ENCODE assay signal across 7 cellular contexts in genomic region chr4:106287353-106287969, GRCh38. TPM values are rescaled to one million over a fixed set of nuclear protein-coding genes. Genes with fewer than 3 reads are reported as not detected.
A peak's percentile ranks its signal among the peaks of the same experiment; 100 is the strongest.
DNase-seq lines count a peak whose midpoint lies in the region; ATAC-seq and TF ChIP-seq lines count a peak whose summit lies in the region.

No MANE protein-coding gene starts in this region.

- no peak overlapping the region for H3K9ac ChIP-seq in PC-3 (ENCODE audit: low read length)

- no peaks in the 10 kb centered on the region for H3K79me2 ChIP-seq in PC-3 (ENCODE audit: low read length)

- DNase-seq in HCEC 1CT, result peak; percentile 82
- DNase-seq in PC-3, result peak; percentile 65
- DNase-seq in fibroblast of pulmonary artery (ENCODE audit: low read depth), result peak; percentile 97
- peak; percentile 88 for DNase-seq in skeletal muscle cell (ENCODE audit: low read depth)
- DNase-seq in activated naive CD4-positive, alpha-beta T cell treated with Interleukin-2 at 50 U/mL for 16 hours, result no peak
- no peak for DNase-seq in left ventricle myocardium superior
- no peak for DNase-seq in NCI-H1694 (lab: John Stamatoyannopoulos, UW)

- H3K4me1 ChIP-seq in PC-3 (ENCODE audit: insufficient read depth, low read length), result peaks cover 9% of the 10 kb centered on the region

- H3K4me3 ChIP-seq in PC-3 (ENCODE audit: low read length) (no peak overlapping the region), fibroblast of pulmonary artery (replicated peaks; ENCODE audit: low read depth, low read length) (no peak overlapping the region), skeletal muscle cell (ENCODE audit: low read depth, low read length) (no peak overlapping the region)

- H3K36me3 ChIP-seq in PC-3 (ENCODE audit: low read depth, low read length), result no peaks in the 10 kb centered on the region

- no peak overlapping the region for H3K4me2 ChIP-seq in PC-3 (ENCODE audit: low read length)

- H4K20me1 ChIP-seq in PC-3 (ENCODE audit: low read length), result no peaks in the 10 kb centered on the region

- H3K27me3 ChIP-seq in PC-3 (ENCODE audit: low read length), result no peaks in the 10 kb centered on the region

- peak overlapping the region; percentile 47 for H3K27ac ChIP-seq in PC-3 (ENCODE audit: low read length)

- H3K9me3 ChIP-seq in PC-3 (ENCODE audit: low read length), result no peaks in the 10 kb centered on the region

- no peaks in the 10 kb centered on the region for H3K9me2 ChIP-seq in PC-3 (replicated peaks; ENCODE audit: low read length)

- ATAC-seq in PC-3 (peak; percentile 65), left ventricle myocardium superior (no peak)

- no peaks in the 10 kb centered on the region for H3F3A ChIP-seq in PC-3 (ENCODE audit: low read length, unreplicated experiment)

- intact Hi-C loops in PC-3 (cut with micrococcal nuclease) (no loop called here), left ventricle myocardium superior (cut with micrococcal nuclease) (no loop called here)

- BruUV-seq in PC-3 (replicated peaks; lab: Mats Ljungman, UMichigan), result no TSS peak

- POLR2A ChIA-PET in PC-3 (lab: Charles Lee; ENCODE audit: unreplicated experiment), result no interaction called here

- TF ChIP-seq CTCF in PC-3 (conservative IDR thresholded peaks at IDR 0.05; ENCODE audit: low read depth, low read length) (no peak), fibroblast of pulmonary artery (IDR thresholded peaks at IDR 0.05; ENCODE audit: low read length, missing control alignments) (no peak)

- H2AFZ ChIP-seq in PC-3 (ENCODE audit: low read length), result peak overlapping the region; percentile 22; the same call in 1 of the 2 replicates

- CTCF ChIA-PET in PC-3 (lab: Charles Lee), result no interaction called here

RNA-seq across cellular contexts. Expression of gene TBCK, which starts 28.5 kb away (rescaled TPM):
- total RNA-seq in PC-3 (2014; rRNA removed) (7.6 and 10.1 TPM in 2 replicates), left ventricle myocardium superior (16.5 TPM)

RNA-seq across cellular contexts. Expression of gene AIMP1, which starts 28.9 kb away (rescaled TPM):
- total RNA-seq in PC-3 (2014; rRNA removed) (15.3 and 15.9 TPM in 2 replicates), left ventricle myocardium superior (36.6 TPM)

Comparison
In these comparisons a context has a peak if more than half of its experiments do, and no peak if none do; other contexts are left out.
1. DNase-seq: peak in HCEC 1CT (single experiment), PC-3 (single experiment), fibroblast of pulmonary artery (single experiment) and skeletal muscle cell (single experiment); none in activated naive CD4-positive, alpha-beta T cell treated with Interleukin-2 at 50 U/mL for 16 hours (single experiment), left ventricle myocardium superior (single experiment) and NCI-H1694 (single experiment).